20 cellular contexts compared by ENCODE assay signal in genomic region chr9:114742947-114743346, GRCh38.
DNase-seq lines count a peak whose midpoint lies in the region; ATAC-seq, FAIRE-seq and TF ChIP-seq lines count a peak whose summit lies in the region.
"Had no signal": no experiment of that assay in that cellular context is flagged by ENCODE, and none has a peak within 500 bp of the region (broad histone marks: within the 10 kb centered on the region; RNA-seq: fewer than 3 reads in every experiment).

No MANE protein-coding gene starts in this region.

- DNase-seq in AG10803 (ENCODE audit: low read depth): peak; percentile 58
- DNase-seq in NCI-H226: peak; percentile 9
- no peak for DNase-seq in K562 (ENCODE audit: extremely low read depth in 1 of 4, low spot score in 3 of 4)
- no peak for DNase-seq in left lung
- DNase-seq in upper lobe of left lung: no peak
- no peak for DNase-seq in epidermal melanocyte (ENCODE audit: insufficient read length, low spot score)
- no peak for DNase-seq in NOMO-1 (lab: John Stamatoyannopoulos, UW; ENCODE audit: unreplicated experiment in 2 of 2)
- no peak for DNase-seq in omental fat pad (ENCODE audit: low spot score)
- DNase-seq: 8988T; CD8-positive, alpha-beta T cell; DMS79; Karpas-422; NCI-H146; NCI-H2081 treated with DMSO at 0.1 percent for 48 hours; NCI-H748 treated with DMSO at 0.1 percent for 48 hours; NK-92 treated with Interleukin-12 subunit alpha and Interleukin-12 subunit beta, amount 100 ng/mL, for 24 hours had no signal

- POLR2A ChIA-PET in K562 (lab: Yijun Ruan, JAX): interaction anchor here (0.5 to 1.1 kb wide), 2 partner anchors 9 to 69 kb away, joined by 3 to 6 read pairs; no protein-coding TSS in a partner anchor

- no peak for FAIRE-seq in K562 (lab: Jason Lieb, UNC)
- FAIRE-seq: GM12892, GM18507 had no signal

- H3K9me3 ChIP-seq in K562 (replicated peaks; ENCODE audit: control insufficient read depth, insufficient read depth, low read depth, low read length) (no peaks in the 10 kb centered on the region), left lung (no peaks in the 10 kb centered on the region), upper lobe of left lung (no peaks in the 10 kb centered on the region)
- H3K9me3 ChIP-seq: BLaER1 had no signal

- no peaks in the 10 kb centered on the region for H3K79me2 ChIP-seq in K562 (ENCODE audit: control insufficient read depth, insufficient read depth, low read length)

- H3K9me1 ChIP-seq in K562 (ENCODE audit: control insufficient read depth, insufficient read depth, low read length): no peaks in the 10 kb centered on the region

- in situ Hi-C loops in K562 (cut with MboI): loop anchor here (25.0 kb wide), 1 partner anchor 169 kb away; no protein-coding TSS in a partner anchor

- CTCF ChIA-PET in K562 (lab: Yijun Ruan, JAX; ENCODE audit: low intra/inter-chr PET ratio): no interaction called here

- H4K20me1 ChIP-seq in K562 (replicated peaks; ENCODE audit: control insufficient read depth, insufficient read depth, low read length): no peaks in the 10 kb centered on the region
- H4K20me1 ChIP-seq: BLaER1 had no signal

- no peak overlapping the region for H3K4me3 ChIP-seq in AG10803 (ENCODE audit: low read length)
- no peak overlapping the region for H3K4me3 ChIP-seq in K562
- H3K4me3 ChIP-seq in left lung: no peak overlapping the region
- H3K4me3 ChIP-seq in upper lobe of left lung: no peak overlapping the region
- H3K4me3 ChIP-seq: BLaER1, GM23338 had no signal

- TF ChIP-seq RAD21 in K562 (CRISPR knock-in tag; conservative IDR thresholded peaks at IDR 0.05 in 1 of 2, IDR thresholded peaks at IDR 0.05 in 1 of 2): no peak

- ATAC-seq in K562 (no peak), left lung (peak; percentile 21), upper lobe of left lung (ENCODE audit: low FRiP score in 2 of 2) (no peak), omental fat pad (ENCODE audit: low FRiP score) (no peak)
- ATAC-seq: CD8-positive, alpha-beta T cell; GM23338 had no signal

- no peaks in the 10 kb centered on the region for H3K36me3 ChIP-seq in K562 (ENCODE audit: control insufficient read depth, insufficient read depth, low read length)
- H3K36me3 ChIP-seq in left lung: no peaks in the 10 kb centered on the region
- H3K36me3 ChIP-seq in upper lobe of left lung: no peaks in the 10 kb centered on the region
- H3K36me3 ChIP-seq: BLaER1 had no signal

- intact Hi-C loops in K562 (cut with micrococcal nuclease) (no loop called here), left lung (cut with DNase I) (no loop called here)

- H3K27ac ChIP-seq in K562 (ENCODE audit: extremely low read depth, low read depth, low read length) (no peak overlapping the region), left lung (no peak overlapping the region), upper lobe of left lung (no peak overlapping the region)
- H3K27ac ChIP-seq: BLaER1 had no signal

- no peak overlapping the region for H3K4me2 ChIP-seq in K562 (ENCODE audit: insufficient read depth, low read length)
- H3K4me2 ChIP-seq: BLaER1, GM23338 had no signal

- H3K4me1 ChIP-seq in K562 (replicated peaks in 1 of 2; ENCODE audit: control insufficient read depth in 2 of 2, insufficient read depth in 2 of 2, low read length in 2 of 2): no peaks in the 10 kb centered on the region; a peak in 1 of 5 replicates
- H3K4me1 ChIP-seq in left lung: peaks cover 0 to 7% of the 10 kb centered on the region in 2 donors
- H3K4me1 ChIP-seq in upper lobe of left lung: no peaks in the 10 kb centered on the region
- H3K4me1 ChIP-seq: BLaER1 had no signal

- TF ChIP-seq POLR2A in K562 (conservative IDR thresholded peaks at IDR 0.05) (no peak), upper lobe of left lung (IDR thresholded peaks at IDR 0.05) (no peak)

- H3K27me3 ChIP-seq in K562 (ENCODE audit: control insufficient read depth in 2 of 2, insufficient read depth in 2 of 2, low read length in 2 of 2): no peaks in the 10 kb centered on the region
- H3K27me3 ChIP-seq in left lung: no peaks in the 10 kb centered on the region
- no peaks in the 10 kb centered on the region for H3K27me3 ChIP-seq in upper lobe of left lung
- H3K27me3 ChIP-seq: BLaER1 had no signal

- TF ChIP-seq EP300 in K562 (IDR thresholded peaks at IDR 0.05; ENCODE audit: low read length) (no peak), upper lobe of left lung (IDR thresholded peaks at IDR 0.05) (peak in 1 of 4 donors; percentile 61)

- 17% methylated on average over 2 of the region's 2 CpGs for WGBS in K562 (ENCODE audit: insufficient coverage, low coverage, missing lambda C conversion rate)
- WGBS in upper lobe of left lung, 2 donors: 85 to 89% methylated on average over 2 of the region's 2 CpGs

- no TSS peak for BruUV-seq in K562 (replicated peaks; lab: Mats Ljungman, UMichigan)

- no peak overlapping the region for H3K9ac ChIP-seq in K562 (ENCODE audit: insufficient read depth in 1 of 2, low read depth in 2 of 2, low read length in 2 of 2)
- H3K9ac ChIP-seq: BLaER1 had no signal

- TF ChIP-seq CTCF in AG10803 (conservative IDR thresholded peaks at IDR 0.05; ENCODE audit: low read length) (no peak), K562 (IDR thresholded peaks at IDR 0.05 in 2 of 3, conservative IDR thresholded peaks at IDR 0.05 in 1 of 3; ENCODE audit: insufficient read depth in 2 of 3, low read depth in 1 of 3, low read length in 3 of 3) (no peak), left lung (IDR thresholded peaks at IDR 0.05) (no peak), upper lobe of left lung (IDR thresholded peaks at IDR 0.05) (no peak), omental fat pad (IDR thresholded peaks at IDR 0.05) (no peak)

- H2AFZ ChIP-seq in K562 (ENCODE audit: low read depth, low read length): no peak overlapping the region
- H2AFZ ChIP-seq: GM23338 had no signal

TF ChIP-seq in K562, 482 proteins besides CTCF, POLR2A, EP300 and RAD21:
- TF ChIP-seq FOXA3 (CRISPR knock-in tag; conservative IDR thresholded peaks at IDR 0.05 in 1 of 2, IDR thresholded peaks at IDR 0.05 in 1 of 2) (0 out of 4 replicates have a peak, but pooled peaks of 1 of the 2 experiments have one; percentile 42), CEBPG (CRISPR knock-in tag; IDR thresholded peaks at IDR 0.05) (no peak), CEBPG (tag; conservative IDR thresholded peaks at IDR 0.05 in 1 of 2, IDR thresholded peaks at IDR 0.05 in 1 of 2) (peak; percentile 85 to 88), CGGBP1 (CRISPR knock-in tag; IDR thresholded peaks at IDR 0.05) (no peak), HEY1 (CRISPR knock-in tag; IDR thresholded peaks at IDR 0.05; ENCODE audit: borderline replicate concordance) (no peak), TRIM24 (IDR thresholded peaks at IDR 0.05) (peak in 1 of 2 experiments; percentile 12; a peak in 1 of 4 replicates), HCFC1 (IDR thresholded peaks at IDR 0.05; ENCODE audit: low read depth, low read length) (no peak)
- TF ChIP-seq, protein P1, sequence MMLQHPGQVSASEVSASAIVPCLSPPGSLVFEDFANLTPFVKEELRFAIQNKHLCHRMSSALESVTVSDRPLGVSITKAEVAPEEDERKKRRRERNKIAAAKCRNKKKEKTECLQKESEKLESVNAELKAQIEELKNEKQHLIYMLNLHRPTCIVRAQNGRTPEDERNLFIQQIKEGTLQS (IDR thresholded peaks at IDR 0.05): peak; percentile 80
- TF ChIP-seq, protein P1 (CRISPR knock-in tag; conservative IDR thresholded peaks at IDR 0.05): no peak

Comparison
In these comparisons a context has a peak if more than half of its experiments do, and no peak if none do; other contexts are left out.
1. DNase-seq: peak in AG10803 (single experiment) and NCI-H226 (single experiment); none in K562 (0 of 4), left lung (0 of 2), upper lobe of left lung (0 of 2), epidermal melanocyte (single experiment), NOMO-1 (0 of 2) and omental fat pad (single experiment).